ENCODE assay signal across 9 cellular contexts in the genomic region with DNA sequence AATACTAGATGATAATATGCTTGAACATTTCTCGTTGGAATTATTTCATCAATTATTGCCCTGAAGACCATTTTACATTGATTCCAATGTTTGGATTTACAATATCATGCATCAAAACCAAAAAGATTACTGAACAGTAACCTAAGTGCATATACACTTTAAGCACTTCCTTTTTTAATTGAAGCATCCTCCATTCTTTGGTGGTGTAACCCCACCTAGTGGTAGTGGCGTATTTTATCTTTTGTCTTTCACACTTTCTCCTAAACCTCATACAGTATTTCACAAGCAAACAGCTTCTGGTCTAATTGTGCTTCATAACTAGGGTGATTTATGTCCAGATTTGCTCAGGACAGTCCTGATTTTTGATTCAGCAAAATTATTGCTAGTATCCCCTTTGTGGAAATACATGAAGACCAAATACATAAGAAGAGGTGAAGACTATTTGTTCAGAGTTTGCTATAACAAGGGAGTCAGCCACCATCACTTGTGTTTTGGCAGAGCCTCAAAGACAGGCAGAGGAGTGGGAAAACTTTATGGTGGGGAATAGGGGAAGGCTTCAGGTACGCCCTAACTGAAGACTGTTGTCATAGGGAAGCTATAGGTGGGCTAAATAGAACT. TPM values are rescaled to one million over a fixed set of nuclear protein-coding genes. Genes with fewer than 3 reads are reported as not detected.
DNase-seq lines count a peak whose midpoint lies in the region; ATAC-seq and TF ChIP-seq lines count a peak whose summit lies in the region.
"Had no signal": no experiment of that assay in that cellular context is flagged by ENCODE, and none has a peak within 500 bp of the region (broad histone marks: within the 10 kb centered on the region; RNA-seq: fewer than 3 reads in every experiment).

No MANE protein-coding gene starts in this region.

- no peaks in the 10 kb centered on the region for H3K9me2 ChIP-seq in neural cell (ENCODE audit: insufficient read depth, low read length)

- DNase-seq in Ammon's horn (ENCODE audit: low spot score) (peak; percentile 73), NCI-H1105 (lab: John Stamatoyannopoulos, UW) (peak; percentile 45), SKM-1 (lab: John Stamatoyannopoulos, UW; ENCODE audit: unreplicated experiment) (peak; percentile 90), esophagus muscularis mucosa (ENCODE audit: extremely low spot score) (no peak)
- DNase-seq in activated CD8-positive, alpha-beta memory T cell treated with anti-CD3 and anti-CD28 coated beads, Interleukin-2, amount 50 U/mL, for 4 hours: no peak

- no peak for TF ChIP-seq EP300 in esophagus muscularis mucosa (IDR thresholded peaks at IDR 0.05)
- no peak for TF ChIP-seq EP300 in neural cell (conservative IDR thresholded peaks at IDR 0.05; ENCODE audit: poor library complexity, severe bottlenecking)

- H3K9ac ChIP-seq in neural cell (ENCODE audit: low read length): no peak overlapping the region

- intact Hi-C loops in esophagus muscularis mucosa (cut with DNase I): loop anchor here (2.0 to 10.0 kb wide), 3 partner anchors 121 to 217 kb away; no protein-coding TSS in a partner anchor

- H3K27ac ChIP-seq in esophagus muscularis mucosa (replicated peaks in 1 of 4) (no peak overlapping the region), neural cell (ENCODE audit: low read length) (no peak overlapping the region)
- H3K27ac ChIP-seq: SJSA1 had no signal

- WGBS in esophagus muscularis mucosa: 21% methylated on average over 3 of the region's 3 CpGs

- ATAC-seq in HG02678 (IDR thresholded peaks at IDR 0.05; ENCODE audit: unreplicated experiment): peak; percentile 47

- H3K4me1 ChIP-seq in esophagus muscularis mucosa: peaks cover 8 to 28% (median 19%) of the 10 kb centered on the region in 4 donors

- H3F3A ChIP-seq in neural cell (ENCODE audit: insufficient read depth, low read length, poor library complexity, severe bottlenecking): peaks cover 3% of the 10 kb centered on the region

- TF ChIP-seq RAD21 in neural cell (conservative IDR thresholded peaks at IDR 0.05): peak; percentile 84

- no peak for TF ChIP-seq POLR2A in esophagus muscularis mucosa (IDR thresholded peaks at IDR 0.05; ENCODE audit: low read depth)

- H3K4me2 ChIP-seq in neural cell (ENCODE audit: low read length): no peak overlapping the region

- H3K27me3 ChIP-seq in esophagus muscularis mucosa (peaks cover 0 to under 1% (median 0%) of the 10 kb centered on the region in 4 donors), neural cell (ENCODE audit: insufficient read depth, low read depth, low read length) (no peaks in the 10 kb centered on the region)
- H3K27me3 ChIP-seq: SJSA1 had no signal

- no peaks in the 10 kb centered on the region for H4K20me1 ChIP-seq in neural cell (ENCODE audit: insufficient read depth)

- TF ChIP-seq CTCF in GM12874 (IDR thresholded peaks at IDR 0.05; ENCODE audit: insufficient read depth, low read depth, low read length) (peak; percentile 47; the same call in 1 of the 2 replicates), esophagus muscularis mucosa (IDR thresholded peaks at IDR 0.05) (peak; percentile 59 to 70 (median 60)), neural cell (IDR thresholded peaks at IDR 0.05; ENCODE audit: poor library complexity, severe bottlenecking) (peak; percentile 83)

- H3K4me3 ChIP-seq in esophagus muscularis mucosa (no peak overlapping the region), neural cell (ENCODE audit: low read length) (no peak overlapping the region)
- H3K4me3 ChIP-seq: SJSA1 had no signal

- no peak overlapping the region for H2AFZ ChIP-seq in neural cell (ENCODE audit: low read depth, low read length)

- H3K36me3 ChIP-seq in esophagus muscularis mucosa (no peaks in the 10 kb centered on the region), neural cell (ENCODE audit: insufficient read depth, low read length) (no peaks in the 10 kb centered on the region)
- H3K36me3 ChIP-seq: SJSA1 had no signal

- peaks cover 12% of the 10 kb centered on the region for H3K79me2 ChIP-seq in neural cell (replicated peaks; ENCODE audit: insufficient read depth, low read length)

- no peaks in the 10 kb centered on the region for H3K9me3 ChIP-seq in esophagus muscularis mucosa
- no peaks in the 10 kb centered on the region for H3K9me3 ChIP-seq in neural cell (ENCODE audit: low read length)
- H3K9me3 ChIP-seq: SJSA1 had no signal

TF ChIP-seq in neural cell, 6 proteins besides CTCF, POLR2A, EP300 and RAD21:
- peak; percentile 82 for TF ChIP-seq SMC3 (conservative IDR thresholded peaks at IDR 0.05; ENCODE audit: poor library complexity)
- no peak for TF ChIP-seq EZH2 (IDR thresholded peaks at IDR 0.05; ENCODE audit: borderline replicate concordance, insufficient read depth, low read length, poor library complexity, severe bottlenecking)
TF ChIP-seq in neural cell: peak in this region for 1.

RNA-seq across cellular contexts. Expression of a gene that starts 3.4 kb away (rescaled TPM):
- 10 to 100 TPM; 11.0 to 19.5 (median 15.9) TPM for total RNA-seq in esophagus muscularis mucosa
- polyA plus RNA-seq in neural cell: 77.3 and 84.2 TPM in 2 replicates
- polyA minus RNA-seq in neural cell: 59.4 and 62.3 TPM in 2 replicates

RNA-seq across cellular contexts. Expression of a gene that starts 23.3 kb away (rescaled TPM):
- total RNA-seq in esophagus muscularis mucosa: 10 to 100 TPM; 34.0 to 61.0 (median 46.9) TPM
- polyA plus RNA-seq in neural cell: 44.2 and 53.2 TPM in 2 replicates
- polyA minus RNA-seq in neural cell: 48.2 and 54.3 TPM in 2 replicates

Comparison
In these comparisons a context has a peak if more than half of its experiments do, and no peak if none do; other contexts are left out.
1. DNase-seq: peak in Ammon's horn (single experiment), NCI-H1105 (single experiment) and SKM-1 (single experiment); none in esophagus muscularis mucosa (single experiment) and activated CD8-positive, alpha-beta memory T cell treated with anti-CD3 and anti-CD28 coated beads, Interleukin-2, amount 50 U/mL, for 4 hours (single experiment).
2. Peak in every context shown above with its lines, with median percentiles within 50 percentile points of each other: CTCF ChIP-seq.